Comparison of ENCODE assay signal across 22 cellular contexts in the genomic region with DNA sequence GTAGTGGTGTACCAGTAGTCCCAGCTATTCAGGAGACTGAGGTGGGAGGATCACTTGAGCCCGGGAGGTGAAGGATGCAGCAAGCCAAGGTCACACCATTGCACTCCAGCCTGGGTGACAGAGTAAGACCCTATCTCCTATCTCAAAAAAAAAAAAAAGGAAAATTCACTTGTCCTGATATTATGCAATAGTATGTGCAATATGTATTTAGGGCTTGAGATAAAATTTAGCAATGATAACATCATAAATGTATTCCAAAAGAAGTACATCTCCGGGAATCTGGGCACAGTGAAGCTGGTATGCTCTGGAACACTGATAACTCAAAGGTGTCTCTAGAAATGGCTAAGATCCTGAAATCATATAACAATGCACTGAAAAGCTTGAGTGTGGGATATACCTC.
"Had no signal": no experiment of that assay in that cellular context is flagged by ENCODE, and none has a peak within 500 bp of the region (broad histone marks: within the 10 kb centered on the region; RNA-seq: fewer than 3 reads in every experiment).

No MANE protein-coding gene starts in this region.

- H3K9me3 Mint-ChIP-seq: effector memory CD8-positive, alpha-beta T cell; natural killer cell; neural crest cell; stimulated activated effector memory CD8-positive, alpha-beta T cell treated with anti-CD3 and anti-CD28 coated beads, Interleukin-12 subunit alpha, Interleukin-12 subunit beta, amount 100 ng/mL, for 72 hours had no signal

- DNase-seq: cortex of kidney; effector memory CD8-positive, alpha-beta T cell; hypothalamus; left ventricle myocardium superior; lower lobe of right lung; natural killer cell; sigmoid colon; stimulated activated CD4-positive, alpha-beta T cell treated with anti-CD3 and anti-CD28 coated beads, Interleukin-2, amount 100 ng/mL, for 24 hours; stimulated activated CD4-positive, alpha-beta T cell treated with anti-CD3 and anti-CD28 coated beads, Interleukin-4, amount 100 ng/mL, for 24 hours; stimulated activated naive CD4-positive, alpha-beta T cell treated with Interleukin-2 at 50 U/mL for 16 hours; substantia nigra; upper lobe of left lung had no signal

- H3K27me3 Mint-ChIP-seq: effector memory CD8-positive, alpha-beta T cell had no signal

- H3K27ac ChIP-seq: lower lobe of right lung, prostate gland, right atrium auricular region, sigmoid colon, thoracic aorta, tibial nerve, upper lobe of left lung had no signal

- H3K27ac Mint-ChIP-seq: stimulated activated effector memory CD8-positive, alpha-beta T cell treated with anti-CD3 and anti-CD28 coated beads, Interleukin-12 subunit alpha, Interleukin-12 subunit beta, amount 100 ng/mL, for 72 hours had no signal

- ATAC-seq: effector memory CD8-positive, alpha-beta T cell; left ventricle myocardium superior; lower lobe of right lung; natural killer cell; stimulated activated effector memory CD8-positive, alpha-beta T cell treated with anti-CD3 and anti-CD28 coated beads, Interleukin-12 subunit alpha, Interleukin-12 subunit beta, amount 100 ng/mL, for 72 hours had no signal

- H3K4me1 ChIP-seq: lower lobe of right lung, right atrium auricular region, sigmoid colon, tibial nerve had no signal

- H3K4me3 Mint-ChIP-seq: effector memory CD8-positive, alpha-beta T cell; natural killer cell; neural crest cell; stimulated activated effector memory CD8-positive, alpha-beta T cell treated with anti-CD3 and anti-CD28 coated beads, Interleukin-12 subunit alpha, Interleukin-12 subunit beta, amount 100 ng/mL, for 72 hours had no signal

- H3K9me3 ChIP-seq: lower lobe of right lung, prostate gland, right atrium auricular region, sigmoid colon, thoracic aorta, tibial nerve, upper lobe of left lung had no signal

- H3K4me3 ChIP-seq: lower lobe of right lung, prostate gland, right atrium auricular region, sigmoid colon, thoracic aorta, tibial nerve, upper lobe of left lung had no signal

- H3K27me3 ChIP-seq: right atrium auricular region, sigmoid colon, tibial nerve, upper lobe of left lung had no signal

- FAIRE-seq: endometrium, frontal cortex, keratinocyte, urothelium cell line had no signal

- H3K4me1 Mint-ChIP-seq: natural killer cell; neural crest cell; stimulated activated effector memory CD8-positive, alpha-beta T cell treated with anti-CD3 and anti-CD28 coated beads, Interleukin-12 subunit alpha, Interleukin-12 subunit beta, amount 100 ng/mL, for 72 hours had no signal
